In the genomic region with DNA sequence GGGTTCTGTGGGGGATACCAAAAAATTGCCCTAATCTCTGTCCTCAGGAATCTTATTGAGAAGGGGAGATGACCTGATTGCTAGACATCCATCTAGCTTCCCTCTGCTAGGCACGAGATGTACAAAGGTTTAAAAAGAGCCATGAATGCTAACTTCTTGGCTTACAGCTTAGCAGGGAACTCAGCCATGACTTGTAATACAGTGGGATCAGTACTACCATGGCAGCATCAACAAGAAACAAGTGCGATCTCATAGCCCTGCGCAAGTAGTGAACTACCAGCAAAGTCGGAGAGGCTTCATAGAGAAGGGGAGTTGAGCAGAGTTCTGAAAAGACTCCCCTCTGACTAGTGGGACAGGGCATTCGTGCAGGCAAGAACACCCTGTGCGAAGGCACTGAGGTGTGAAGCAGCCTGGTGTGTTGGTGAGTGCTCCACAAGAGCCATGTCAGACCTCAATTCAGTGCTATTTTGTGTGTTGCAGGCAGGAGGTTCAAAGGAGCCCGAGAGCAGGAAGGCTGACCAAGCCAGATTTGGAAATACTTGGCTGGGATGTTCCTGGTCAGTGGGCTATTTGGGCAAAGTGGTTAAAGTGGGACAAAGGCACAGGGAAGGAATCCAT, we compare ENCODE assay signal across 13 cellular contexts.
DNase-seq lines count a peak whose midpoint lies in the region; ATAC-seq and TF ChIP-seq lines count a peak whose summit lies in the region.
"Had no signal": no experiment of that assay in that cellular context is flagged by ENCODE, and none has a peak within 500 bp of the region (broad histone marks: within the 10 kb centered on the region; RNA-seq: fewer than 3 reads in every experiment).

No MANE protein-coding gene starts in this region.

- H3K27ac ChIP-seq in BLaER1 treated with 17β-estradiol and CSF1 and Interleukin-3, amounts not matched to agents 10 nM and 100 nM = peak overlapping the region; percentile 76 to 92 (median 85); a peak in 21 of 22 replicates
- H3K27ac ChIP-seq: KMS-11 had no signal

- ATAC-seq in GM19467 (IDR thresholded peaks at IDR 0.05; ENCODE audit: unreplicated experiment) (no peak), HG02852 (IDR thresholded peaks at IDR 0.05; ENCODE audit: unreplicated experiment) (no peak)
- ATAC-seq: activated naive CD8-positive, alpha-beta T cell treated with anti-CD3 and anti-CD28 coated beads, Interleukin-2, amount 50 U/mL, for 24 hours; stimulated activated memory B cell treated with anti-CD40 and anti-IgM and Interleukin-4, amounts not matched to agents 10 μg/mL and 1 μg/mL and 100 μg/mL, for 72 hours had no signal

- no peaks in the 10 kb centered on the region for H3K27me3 ChIP-seq in BLaER1 treated with 17β-estradiol and CSF1 and Interleukin-3, amounts not matched to agents 10 nM and 100 nM

- peak overlapping the region; percentile 83 to 95 (median 86) for H3K4me2 ChIP-seq in BLaER1 treated with 17β-estradiol and CSF1 and Interleukin-3, amounts not matched to agents 10 nM and 100 nM
- H3K4me2 ChIP-seq: KMS-11 had no signal

- H3K4me3 ChIP-seq in BLaER1 treated with 17β-estradiol and CSF1 and Interleukin-3, amounts not matched to agents 10 nM and 100 nM = no peak overlapping the region
- peak overlapping the region; percentile 4 for H3K4me3 ChIP-seq in epithelial cell of proximal tubule (ENCODE audit: low read depth, low read length)
- no peak overlapping the region for H3K4me3 ChIP-seq in retinal pigment epithelial cell (ENCODE audit: low read length)
- H3K4me3 ChIP-seq: skin epidermis had no signal

- no peaks in the 10 kb centered on the region for H3K9me3 ChIP-seq in BLaER1 treated with 17β-estradiol and CSF1 and Interleukin-3, amounts not matched to agents 10 nM and 100 nM (replicated peaks in 1 of 11)

- peaks cover 0 to 98% (median 36%) of the 10 kb centered on the region in 11 experiments; a peak in 14 of 22 replicates for H4K20me1 ChIP-seq in BLaER1 treated with 17β-estradiol and CSF1 and Interleukin-3, amounts not matched to agents 10 nM and 100 nM

- H3K4me1 ChIP-seq in BLaER1 treated with 17β-estradiol and CSF1 and Interleukin-3, amounts not matched to agents 10 nM and 100 nM = peaks cover 70 to 84% (median 82%) of the 10 kb centered on the region in 10 experiments

- peak overlapping the region in 10 of 11 experiments; percentile 0 to 78 (median 26); a peak in 9 of 22 replicates for H3K9ac ChIP-seq in BLaER1 treated with 17β-estradiol and CSF1 and Interleukin-3, amounts not matched to agents 10 nM and 100 nM
- H3K9ac ChIP-seq: KMS-11 had no signal

- TF ChIP-seq CTCF in epithelial cell of proximal tubule (conservative IDR thresholded peaks at IDR 0.05; ENCODE audit: low read depth, low read length) (no peak), retinal pigment epithelial cell (conservative IDR thresholded peaks at IDR 0.05; ENCODE audit: low read depth, low read length) (no peak)

- peak; percentile 69 for DNase-seq in NCI-H82 (lab: John Stamatoyannopoulos, UW)
- no peak for DNase-seq in epithelial cell of proximal tubule (ENCODE audit: low read depth)
- peak; percentile 59 for DNase-seq in retinal pigment epithelial cell (ENCODE audit: low read depth)
- DNase-seq in stimulated activated CD4-positive, alpha-beta T cell treated with anti-CD3 and anti-CD28 coated beads, Interleukin-4, amount 100 ng/mL, for 24 hours = no peak
- DNase-seq in NCI-H345 (lab: John Stamatoyannopoulos, UW) = no peak
- DNase-seq: activated CD4-positive, alpha-beta T cell treated with anti-CD3 and anti-CD28 coated beads, Interleukin-2, amount 50 U/mL, for 48 hours; activated naive CD8-positive, alpha-beta T cell treated with anti-CD3 and anti-CD28 coated beads, Interleukin-2, amount 50 U/mL, for 24 hours had no signal

- H3K36me3 ChIP-seq in BLaER1 treated with 17β-estradiol and CSF1 and Interleukin-3, amounts not matched to agents 10 nM and 100 nM = peaks cover 0 to 19% (median 6%) of the 10 kb centered on the region in 11 experiments; a peak in 8 of 22 replicates

Comparison
In these comparisons a context has a peak if more than half of its experiments do, and no peak if none do; other contexts are left out.
1. DNase-seq: peak in NCI-H82 (single experiment) and retinal pigment epithelial cell (single experiment); none in epithelial cell of proximal tubule (single experiment), stimulated activated CD4-positive, alpha-beta T cell treated with anti-CD3 and anti-CD28 coated beads, Interleukin-4, amount 100 ng/mL, for 24 hours (single experiment) and NCI-H345 (single experiment).